22 cellular contexts compared by ENCODE assay signal in the genomic region with DNA sequence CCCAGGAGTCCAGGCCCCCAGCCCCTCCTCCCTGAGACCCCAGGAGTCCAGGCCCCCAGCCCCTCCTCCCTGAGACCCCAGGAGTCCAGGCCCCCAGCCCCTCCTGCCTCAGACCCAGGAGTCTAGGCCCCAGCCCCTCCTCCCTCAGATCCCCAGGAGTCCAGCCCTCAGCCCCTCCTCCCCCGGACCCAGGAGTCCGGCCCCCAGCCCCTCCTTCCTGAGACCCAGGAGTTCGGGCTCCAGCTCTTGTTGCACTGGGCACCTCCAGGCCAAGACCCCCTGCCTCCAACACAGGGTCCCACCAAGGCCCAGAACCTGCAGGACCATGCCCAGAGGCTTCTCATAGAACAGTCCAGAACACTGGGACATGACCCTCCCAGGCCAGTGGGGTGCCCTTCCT. TPM values are rescaled to one million over a fixed set of nuclear protein-coding genes. Genes with fewer than 3 reads are reported as not detected.
DNase-seq lines count a peak whose midpoint lies in the region; ATAC-seq and TF ChIP-seq lines count a peak whose summit lies in the region.
"Had no signal": no experiment of that assay in that cellular context is flagged by ENCODE, and none has a peak within 500 bp of the region (broad histone marks: within the 10 kb centered on the region; RNA-seq: fewer than 3 reads in every experiment).

No MANE protein-coding gene starts in this region.

- H3K4me1 Mint-ChIP-seq in activated naive CD4-positive, alpha-beta T cell treated with anti-CD3 and anti-CD28 coated beads, Interleukin-2, amount 10 ng/mL, durations not matched to agents 7 days and 5 days: peaks cover 64% of the 10 kb centered on the region
- H3K4me1 Mint-ChIP-seq in stimulated activated naive B cell treated with anti-CD40 and anti-IgM and Interleukin-4, amounts not matched to agents 10 μg/mL and 1 μg/mL and 100 μg/mL, for 72 hours: peaks cover 49 to 73% of the 10 kb centered on the region in 2 donors

- peak overlapping the region; percentile 55 for H3K27ac Mint-ChIP-seq in activated naive CD4-positive, alpha-beta T cell treated with anti-CD3 and anti-CD28 coated beads, Interleukin-2, amount 10 ng/mL, durations not matched to agents 7 days and 5 days
- H3K27ac Mint-ChIP-seq in stimulated activated naive B cell treated with anti-CD40 and anti-IgM and Interleukin-4, amounts not matched to agents 10 μg/mL and 1 μg/mL and 100 μg/mL, for 72 hours: peak overlapping the region; percentile 34
- H3K27ac Mint-ChIP-seq: GM23338, nephron had no signal

- peaks cover 35% of the 10 kb centered on the region for H3K36me3 ChIP-seq in OCI-LY3 (replicated peaks; ENCODE audit: low read depth, low read length)
- no peaks in the 10 kb centered on the region for H3K36me3 ChIP-seq in testis (ENCODE audit: low read depth, missing control alignments)
- H3K36me3 ChIP-seq: pancreas, uterus had no signal

- no peak for TF ChIP-seq POLR2A in testis (IDR thresholded peaks at IDR 0.05)

- H3K9me3 Mint-ChIP-seq in activated naive CD4-positive, alpha-beta T cell treated with anti-CD3 and anti-CD28 coated beads, Interleukin-2, amount 10 ng/mL, durations not matched to agents 7 days and 5 days: no peaks in the 10 kb centered on the region
- no peaks in the 10 kb centered on the region for H3K9me3 Mint-ChIP-seq in stimulated activated naive B cell treated with anti-CD40 and anti-IgM and Interleukin-4, amounts not matched to agents 10 μg/mL and 1 μg/mL and 100 μg/mL, for 72 hours
- H3K9me3 Mint-ChIP-seq: GM23338, nephron, T-cell had no signal

- H3K4me3 ChIP-seq in OCI-LY3 (ENCODE audit: low read length) (peak overlapping the region; percentile 48), testis (no peak overlapping the region)
- H3K4me3 ChIP-seq: dorsolateral prefrontal cortex, GM23338, pancreas, right atrium auricular region, uterus had no signal

- H3K79me2 ChIP-seq in OCI-LY3 (ENCODE audit: low read length): peaks cover 17% of the 10 kb centered on the region

- H3K4me2 ChIP-seq in OCI-LY3 (ENCODE audit: low read length): peak overlapping the region; percentile 73
- H3K4me2 ChIP-seq: GM23338 had no signal

- ATAC-seq in stimulated activated naive B cell treated with anti-CD40 and anti-IgM and Interleukin-4, amounts not matched to agents 10 μg/mL and 1 μg/mL and 100 μg/mL, for 72 hours (replicated peaks): no peak
- ATAC-seq: activated CD4-positive, alpha-beta T cell treated with anti-CD3 and anti-CD28 coated beads for 36 hours; GM23338; left cardiac atrium; pancreas; T-cell had no signal

- in situ Hi-C loops in KBM-7 (cut with MboI; ENCODE audit: low pct_unique_long_range_greater_than_20kb, low sequenced_read_pairs): no loop called here

- H3K4me3 Mint-ChIP-seq in activated naive CD4-positive, alpha-beta T cell treated with anti-CD3 and anti-CD28 coated beads, Interleukin-2, amount 10 ng/mL, durations not matched to agents 7 days and 5 days: no peak overlapping the region
- H3K4me3 Mint-ChIP-seq in stimulated activated naive B cell treated with anti-CD40 and anti-IgM and Interleukin-4, amounts not matched to agents 10 μg/mL and 1 μg/mL and 100 μg/mL, for 72 hours: peak overlapping the region; percentile 10 to 41
- H3K4me3 Mint-ChIP-seq: activated CD4-positive, alpha-beta T cell treated with anti-CD3 and anti-CD28 coated beads for 36 hours; GM23338 had no signal

- H3K4me1 ChIP-seq in OCI-LY3 (ENCODE audit: low read length) (peaks cover 27% of the 10 kb centered on the region), testis (peaks cover 12% of the 10 kb centered on the region)
- H3K4me1 ChIP-seq: uterus had no signal

- H4K20me1 ChIP-seq in OCI-LY3 (ENCODE audit: insufficient read depth, low read length): no peaks in the 10 kb centered on the region

- no peaks in the 10 kb centered on the region for H3K27me3 Mint-ChIP-seq in activated naive CD4-positive, alpha-beta T cell treated with anti-CD3 and anti-CD28 coated beads, Interleukin-2, amount 10 ng/mL, durations not matched to agents 7 days and 5 days
- no peaks in the 10 kb centered on the region for H3K27me3 Mint-ChIP-seq in stimulated activated naive B cell treated with anti-CD40 and anti-IgM and Interleukin-4, amounts not matched to agents 10 μg/mL and 1 μg/mL and 100 μg/mL, for 72 hours
- H3K27me3 Mint-ChIP-seq: activated CD4-positive, alpha-beta T cell treated with anti-CD3 and anti-CD28 coated beads for 36 hours; T-cell had no signal

- 20 to 33% methylated on average over 1 of the region's 3 CpGs for WGBS in testis, 2 donors

- no peak for DNase-seq in activated naive CD4-positive, alpha-beta T cell treated with anti-CD3 and anti-CD28 coated beads, Interleukin-2, amount 10 ng/mL, durations not matched to agents 7 days and 5 days
- no peak for DNase-seq in activated naive CD4-positive, alpha-beta T cell treated with anti-CD3 and anti-CD28 coated beads, Interleukin-2, amount 50 U/mL, for 16 hours
- no peak for DNase-seq in stimulated activated naive B cell treated with anti-CD40 and anti-IgM and Interleukin-4, amounts not matched to agents 10 μg/mL and 1 μg/mL and 100 μg/mL, for 72 hours
- DNase-seq in NOMO-1 treated with dmso at 0.1 percent for 144 hours (lab: John Stamatoyannopoulos, UW; ENCODE audit: unreplicated experiment) (no peak), KBM-7 (no peak), testis (no peak)
- DNase-seq: activated CD4-positive, alpha-beta T cell treated with anti-CD3 and anti-CD28 coated beads for 36 hours; activated T-cell treated with anti-CD3 and anti-CD28 coated beads for 4 hours; Calu3; left cardiac atrium; NCI-H524 treated with DMSO at 0.1 percent for 48 hours; SHP77 treated with DMSO at 0.1 percent for 48 hours; stimulated activated CD4-positive, alpha-beta T cell treated with anti-CD3 and anti-CD28 coated beads, Interleukin-12 subunit alpha, Interleukin-12 subunit beta, amount 100 ng/mL, for 4 hours; uterus had no signal

- intact Hi-C loops in testis (cut with DNase I; ENCODE audit: low total_unique reads): no loop called here

- H3K27ac ChIP-seq in OCI-LY3 (ENCODE audit: low read length) (peak overlapping the region; percentile 78), cingulate gyrus (ENCODE audit: low read depth, low read length) (peak overlapping the region; percentile 10), testis (no peak overlapping the region)
- H3K27ac ChIP-seq: pancreas, right atrium auricular region, uterus had no signal

- H2AFZ ChIP-seq in OCI-LY3 (ENCODE audit: low read depth, low read length): no peak overlapping the region
- H2AFZ ChIP-seq: GM23338 had no signal

- H3K27me3 ChIP-seq in OCI-LY3 (ENCODE audit: low read depth, low read length): no peaks in the 10 kb centered on the region
- no peaks in the 10 kb centered on the region for H3K27me3 ChIP-seq in testis
- H3K27me3 ChIP-seq: dorsolateral prefrontal cortex, pancreas, right atrium auricular region, uterus had no signal

- TF ChIP-seq CTCF in OCI-LY3 (IDR thresholded peaks at IDR 0.05; ENCODE audit: low read depth, low read length) (no peak), testis (IDR thresholded peaks at IDR 0.05) (no peak)

- no peaks in the 10 kb centered on the region for H3K9me3 ChIP-seq in OCI-LY3 (ENCODE audit: insufficient read depth, low read length)
- no peaks in the 10 kb centered on the region for H3K9me3 ChIP-seq in testis
- H3K9me3 ChIP-seq: pancreas, right atrium auricular region, uterus had no signal

- peak overlapping the region; percentile 58 for H3K9ac ChIP-seq in OCI-LY3 (ENCODE audit: low read length)

- H3K36me3 Mint-ChIP-seq in activated naive CD4-positive, alpha-beta T cell treated with anti-CD3 and anti-CD28 coated beads, Interleukin-2, amount 10 ng/mL, durations not matched to agents 7 days and 5 days: peaks cover 34% of the 10 kb centered on the region
- H3K36me3 Mint-ChIP-seq in stimulated activated naive B cell treated with anti-CD40 and anti-IgM and Interleukin-4, amounts not matched to agents 10 μg/mL and 1 μg/mL and 100 μg/mL, for 72 hours: peaks cover 42 to 52% of the 10 kb centered on the region in 2 donors

- CTCF ChIA-PET in activated naive CD4-positive, alpha-beta T cell treated with anti-CD3 and anti-CD28 coated beads, Interleukin-2, amount 10 ng/mL, durations not matched to agents 7 days and 5 days (lab: Charles Lee): no interaction called here

RNA-seq across cellular contexts. Expression of a gene that starts 3.8 kb away (rescaled TPM):
- 10 to 100 TPM; 71.8 to 95.7 TPM for total RNA-seq in testis
- 112 TPM for polyA plus RNA-seq in testis (ENCODE audit: insufficient read depth, low read depth, low replicate concordance)

RNA-seq across cellular contexts. Expression of a gene that starts 13.5 kb away (rescaled TPM):
- total RNA-seq in testis: 10 to 100 TPM; 10.2 to 12.1 TPM
- polyA plus RNA-seq in testis (ENCODE audit: insufficient read depth, low read depth, low replicate concordance): 5.8 TPM

RNA-seq across cellular contexts. Expression of a gene that starts 15.0 kb away (rescaled TPM):
- total RNA-seq in testis: 10 to 100 TPM in 1 of 2 donors, 1 to 10 TPM in 1; 9.7 to 12.2 TPM
- polyA plus RNA-seq in testis (ENCODE audit: insufficient read depth, low read depth, low replicate concordance): 13.3 TPM

RNA-seq across cellular contexts. Expression of a gene that starts 47.9 kb away (rescaled TPM):
- 1 to 10 TPM; 1.2 to 3.9 TPM for total RNA-seq in testis
- 22.7 TPM for polyA plus RNA-seq in testis (ENCODE audit: insufficient read depth, low read depth, low replicate concordance)

RNA-seq across cellular contexts. Expression of a gene that starts 49.5 kb away (rescaled TPM):
- 10 to 100 TPM; 46.4 to 49.8 TPM for total RNA-seq in testis
- 37.5 TPM for polyA plus RNA-seq in testis (ENCODE audit: insufficient read depth, low read depth, low replicate concordance)

Comparison
In these comparisons a context has a peak if more than half of its experiments do, and no peak if none do; other contexts are left out.
1. H3K27ac ChIP-seq: peak in OCI-LY3 (single experiment) and cingulate gyrus (single experiment); none in testis (0 of 2).